In genomic region chr7:121219031-121219430, GRCh38 we compare ENCODE assay signal across 25 cellular contexts.
A peak's percentile ranks its signal among the peaks of the same experiment; 100 is the strongest.
DNase-seq lines count a peak whose midpoint lies in the region; ATAC-seq, FAIRE-seq and TF ChIP-seq lines count a peak whose summit lies in the region.
"Had no signal": no experiment of that assay in that cellular context is flagged by ENCODE, and none has a peak within 500 bp of the region (broad histone marks: within the 10 kb centered on the region; RNA-seq: fewer than 3 reads in every experiment).

No MANE protein-coding gene starts in this region.

- H3K4me1 ChIP-seq in astrocyte (ENCODE audit: insufficient read depth, low read length): no peaks in the 10 kb centered on the region
- H3K4me1 ChIP-seq: SJSA1 had no signal

- H3K4me3 Mint-ChIP-seq in astrocyte (ENCODE audit: unreplicated experiment) (no peak overlapping the region), T-helper 17 cell (no peak overlapping the region)

- H3K27me3 Mint-ChIP-seq in astrocyte (ENCODE audit: low read depth, unreplicated experiment) (no peaks in the 10 kb centered on the region), T-helper 17 cell (peaks cover 5% of the 10 kb centered on the region)

- no peaks in the 10 kb centered on the region for H3K36me3 Mint-ChIP-seq in astrocyte (ENCODE audit: low read depth, unreplicated experiment)
- H3K36me3 Mint-ChIP-seq in T-helper 17 cell (ENCODE audit: low read depth): no peaks in the 10 kb centered on the region

- H3K27ac ChIP-seq in astrocyte (ENCODE audit: low read depth, low read length): no peak overlapping the region
- H3K27ac ChIP-seq: 22Rv1, SJSA1 had no signal

- no peak for TF ChIP-seq CTCF in astrocyte (IDR thresholded peaks at IDR 0.05; ENCODE audit: insufficient read depth, low read depth, low read length)

- no peaks in the 10 kb centered on the region for H3K79me2 ChIP-seq in astrocyte (ENCODE audit: insufficient read depth, low read length)

- no peaks in the 10 kb centered on the region for H3K36me3 ChIP-seq in astrocyte (ENCODE audit: insufficient read depth, low read length)
- H3K36me3 ChIP-seq: SJSA1 had no signal

- H3K27me3 ChIP-seq in astrocyte (ENCODE audit: insufficient read depth, low read length): no peaks in the 10 kb centered on the region
- H3K27me3 ChIP-seq: SJSA1 had no signal

- H3K4me2 ChIP-seq in astrocyte (ENCODE audit: low read length): no peak overlapping the region

- H3K27ac Mint-ChIP-seq in astrocyte (ENCODE audit: unreplicated experiment) (no peak overlapping the region), T-helper 17 cell (no peak overlapping the region)

- H2AFZ ChIP-seq in astrocyte (ENCODE audit: low read depth, low read length): no peak overlapping the region

- H3K9me3 ChIP-seq in astrocyte (ENCODE audit: insufficient read depth, low read depth, low read length): no peaks in the 10 kb centered on the region
- H3K9me3 ChIP-seq in T-helper 17 cell (ENCODE audit: control insufficient read depth, low read length, poor library complexity, severe bottlenecking): no peaks in the 10 kb centered on the region
- H3K9me3 ChIP-seq: SJSA1 had no signal

- no peaks in the 10 kb centered on the region for H4K20me1 ChIP-seq in astrocyte (ENCODE audit: insufficient read depth, low read length)

- H3K9me3 Mint-ChIP-seq in astrocyte (ENCODE audit: unreplicated experiment): peaks cover 8% of the 10 kb centered on the region

- no peak for ATAC-seq in T-helper 17 cell
- ATAC-seq: HCT116, Right ventricle myocardium inferior had no signal

- FAIRE-seq in astrocyte (lab: Jason Lieb, UNC): no peak
- FAIRE-seq: G401.6, GM12892, GM18507, H1, RCC 7860 had no signal

- no peak overlapping the region for H3K9ac ChIP-seq in astrocyte (ENCODE audit: low read length)

- no peak overlapping the region for H3K4me3 ChIP-seq in astrocyte (ENCODE audit: insufficient read depth, low read depth, low read length)
- H3K4me3 ChIP-seq: SJSA1 had no signal

- H3K4me1 Mint-ChIP-seq in astrocyte (ENCODE audit: low read depth, unreplicated experiment): no peaks in the 10 kb centered on the region
- no peaks in the 10 kb centered on the region for H3K4me1 Mint-ChIP-seq in T-helper 17 cell

- DNase-seq in DMS53 (lab: John Stamatoyannopoulos, UW) (peak; percentile 17), DMS53 treated with DMSO at 0.1 percent for 48 hours (lab: John Stamatoyannopoulos, UW; ENCODE audit: unreplicated experiment) (no peak), astrocyte (ENCODE audit: low read depth) (peak; percentile 16), fibroblast of peridontal ligament (ENCODE audit: extremely low read depth) (peak; percentile 29), HPDE6-E6E7 (ENCODE audit: extremely low spot score) (no peak), T-helper 17 cell (no peak), dermis blood vessel endothelial cell (no peak)
- DNase-seq in stimulated activated CD4-positive, alpha-beta T cell treated with anti-CD3 and anti-CD28 coated beads, Interleukin-4, amount 100 ng/mL, for 4 hours: no peak
- DNase-seq: DMS79 treated with DMSO at 0.1 percent for 48 hours, Kasumi-1, MM.1S, NCI-H1048, NCI-H1417 treated with DMSO at 0.1 percent for 48 hours, NCI-H187, NCI-H446, NCI-H526 had no signal

Comparison
In these comparisons a context has a peak if more than half of its experiments do, and no peak if none do; other contexts are left out.
1. DNase-seq: peak in DMS53 (single experiment), astrocyte (single experiment) and fibroblast of peridontal ligament (single experiment); none in DMS53 treated with DMSO at 0.1 percent for 48 hours (single experiment), HPDE6-E6E7 (single experiment), stimulated activated CD4-positive, alpha-beta T cell treated with anti-CD3 and anti-CD28 coated beads, Interleukin-4, amount 100 ng/mL, for 4 hours (0 of 2), T-helper 17 cell (0 of 3) and dermis blood vessel endothelial cell (single experiment).